13 cellular contexts compared by ENCODE assay signal in genomic region chr11:74269161-74269809, GRCh38. TPM values are rescaled to one million over a fixed set of nuclear protein-coding genes. Genes with fewer than 3 reads are reported as not detected.
DNase-seq lines count a peak whose midpoint lies in the region; ATAC-seq and TF ChIP-seq lines count a peak whose summit lies in the region.
"Had no signal": no experiment of that assay in that cellular context is flagged by ENCODE, and none has a peak within 500 bp of the region (broad histone marks: within the 10 kb centered on the region; RNA-seq: fewer than 3 reads in every experiment).

No MANE protein-coding gene starts in this region.

- H3K27me3 ChIP-seq in right atrium auricular region (no peaks in the 10 kb centered on the region), transverse colon (no peaks in the 10 kb centered on the region), esophagus squamous epithelium (peaks cover 0 to 58% (median 2%) of the 10 kb centered on the region in 4 donors)
- H3K27me3 ChIP-seq: sigmoid colon had no signal

- peak overlapping the region in 1 of 2 donors; percentile 4 for H3K4me3 Mint-ChIP-seq in stimulated activated naive CD8-positive, alpha-beta T cell treated with anti-CD3 and anti-CD28 coated beads, Interleukin-15, amount 100 ng/mL, for 72 hours

- in situ Hi-C loops in transverse colon (cut with MboI; ENCODE audit: low pct_ligation_motif_present in 1 of 4, low pct_unique_long_range_greater_than_20kb in 1 of 4, low sequenced_read_pairs in 3 of 4), result loop anchor here in 1 of 4 donors (25.0 kb wide), 1 partner anchor 293 kb away; no protein-coding TSS in a partner anchor

- ATAC-seq in left cardiac atrium, result peak; percentile 50 to 69
- peak; percentile 85 for ATAC-seq in stimulated activated naive CD8-positive, alpha-beta T cell treated with anti-CD3 and anti-CD28 coated beads, Interleukin-15, amount 100 ng/mL, for 72 hours
- ATAC-seq in SK-N-SH treated with all-trans-retinoic acid at 6 μM for 48 hours, result no peak

- no peak overlapping the region for H3K27ac ChIP-seq in right atrium auricular region
- no peak overlapping the region for H3K27ac ChIP-seq in transverse colon
- H3K27ac ChIP-seq in esophagus squamous epithelium, result no peak overlapping the region
- H3K27ac ChIP-seq: epithelial cell of prostate, HL-60, sigmoid colon had no signal

- intact Hi-C loops in left cardiac atrium (cut with DNase I) (no loop called here), transverse colon (cut with DNase I; ENCODE audit: low total_unique reads) (no loop called here), esophagus squamous epithelium (cut with DNase I) (no loop called here)

- H3K27ac Mint-ChIP-seq in stimulated activated naive CD8-positive, alpha-beta T cell treated with anti-CD3 and anti-CD28 coated beads, Interleukin-15, amount 100 ng/mL, for 72 hours, result no peak overlapping the region

- WGBS in transverse colon (ENCODE audit: low coverage in 1 of 2), 2 donors, result 50 to 56% methylated on average over 3 to 11 of the region's 11 CpGs
- WGBS in esophagus squamous epithelium, 2 donors, result 41 to 47% methylated on average over 10 to 11 of the region's 11 CpGs

- H3K4me3 ChIP-seq in right atrium auricular region, result no peak overlapping the region
- H3K4me3 ChIP-seq in transverse colon, result no peak overlapping the region
- no peak overlapping the region for H3K4me3 ChIP-seq in esophagus squamous epithelium
- H3K4me3 ChIP-seq: sigmoid colon had no signal

- no peaks in the 10 kb centered on the region for H3K9me3 ChIP-seq in right atrium auricular region
- H3K9me3 ChIP-seq in transverse colon, result no peaks in the 10 kb centered on the region
- H3K9me3 ChIP-seq in esophagus squamous epithelium, result no peaks in the 10 kb centered on the region
- H3K9me3 ChIP-seq: sigmoid colon had no signal

- no peaks in the 10 kb centered on the region for H3K27me3 Mint-ChIP-seq in stimulated activated naive CD8-positive, alpha-beta T cell treated with anti-CD3 and anti-CD28 coated beads, Interleukin-15, amount 100 ng/mL, for 72 hours

- H3K4me1 ChIP-seq in right atrium auricular region (no peaks in the 10 kb centered on the region), transverse colon (no peaks in the 10 kb centered on the region), esophagus squamous epithelium (peaks cover 0 to 9% (median 0%) of the 10 kb centered on the region in 3 donors)

- no peak for TF ChIP-seq EP300 in transverse colon (IDR thresholded peaks at IDR 0.05; ENCODE audit: low read depth)

- no peaks in the 10 kb centered on the region for H3K9me3 Mint-ChIP-seq in stimulated activated naive CD8-positive, alpha-beta T cell treated with anti-CD3 and anti-CD28 coated beads, Interleukin-15, amount 100 ng/mL, for 72 hours

- peaks cover 21% of the 10 kb centered on the region for H3K4me1 Mint-ChIP-seq in stimulated activated naive CD8-positive, alpha-beta T cell treated with anti-CD3 and anti-CD28 coated beads, Interleukin-15, amount 100 ng/mL, for 72 hours

- TF ChIP-seq POLR2A in transverse colon (IDR thresholded peaks at IDR 0.05) (no peak), esophagus squamous epithelium (IDR thresholded peaks at IDR 0.05) (no peak)

- H3K36me3 ChIP-seq in right atrium auricular region (no peaks in the 10 kb centered on the region), transverse colon (no peaks in the 10 kb centered on the region), esophagus squamous epithelium (no peaks in the 10 kb centered on the region)
- H3K36me3 ChIP-seq: sigmoid colon had no signal

- DNase-seq in left cardiac atrium (no peak), right atrium auricular region (ENCODE audit: low spot score) (no peak), RPMI8226 (peak; percentile 9), fibroblast of peridontal ligament (ENCODE audit: extremely low read depth) (peak; percentile 72), transverse colon (no peak), esophagus squamous epithelium (lab: John Stamatoyannopoulos, UW) (no peak)
- DNase-seq in stimulated activated naive CD8-positive, alpha-beta T cell treated with anti-CD3 and anti-CD28 coated beads, Interleukin-15, amount 100 ng/mL, for 72 hours, result peak; percentile 20 to 26
- DNase-seq: activated CD8-positive, alpha-beta memory T cell treated with anti-CD3 and anti-CD28 coated beads for 24 hours; NCI-H146; sigmoid colon had no signal

- no peak for TF ChIP-seq CTCF in right atrium auricular region (IDR thresholded peaks at IDR 0.05)
- TF ChIP-seq CTCF in transverse colon (IDR thresholded peaks at IDR 0.05), result no peak
- no peak for TF ChIP-seq CTCF in esophagus squamous epithelium (IDR thresholded peaks at IDR 0.05)

TF ChIP-seq in SK-N-SH treated with all-trans-retinoic acid at 6 μM for 48 hours, 23 proteins besides CTCF, POLR2A, EP300 and RAD21:
- TF ChIP-seq CREB5 (CRISPR knock-in tag; IDR thresholded peaks at IDR 0.05; ENCODE audit: low read depth), result no peak
- no peak for TF ChIP-seq GLIS3 (CRISPR knock-in tag; IDR thresholded peaks at IDR 0.05)
- TF ChIP-seq ZNF70 (CRISPR knock-in tag; IDR thresholded peaks at IDR 0.05), result no peak
- TF ChIP-seq PPARA (CRISPR knock-in tag; IDR thresholded peaks at IDR 0.05; ENCODE audit: borderline replicate concordance), result no peak
- no peak for TF ChIP-seq ISL1 (CRISPR knock-in tag; IDR thresholded peaks at IDR 0.05)
- TF ChIP-seq PATZ1 (CRISPR knock-in tag; IDR thresholded peaks at IDR 0.05; ENCODE audit: borderline replicate concordance), result no peak
- no peak for TF ChIP-seq ZNF8 (CRISPR knock-in tag; IDR thresholded peaks at IDR 0.05)
- TF ChIP-seq OSR1 (CRISPR knock-in tag; IDR thresholded peaks at IDR 0.05), result no peak
- no peak for TF ChIP-seq ZNF565 (CRISPR knock-in tag; conservative IDR thresholded peaks at IDR 0.05; ENCODE audit: low read depth)

RNA-seq across cellular contexts. Expression of gene P4HA3, which starts 42.2 kb away (rescaled TPM):
- under 1 TPM; 0.31 to 0.38 TPM for total RNA-seq in left cardiac atrium
- total RNA-seq in right atrium auricular region, result under 1 TPM in 1 of 2 donors, not detected in 1; 0.75 TPM
- total RNA-seq in transverse colon, result under 1 TPM in 3 of 4 donors, not detected in 1; 0.27 to 0.64 (median 0.40) TPM
- under 1 TPM in 1 of 4 donors, not detected in 3; 0.19 TPM for total RNA-seq in esophagus squamous epithelium

Comparison
In these comparisons a context has a peak if more than half of its experiments do, and no peak if none do; other contexts are left out.
1. DNase-seq: peak in RPMI8226 (single experiment), fibroblast of peridontal ligament (single experiment) and stimulated activated naive CD8-positive, alpha-beta T cell treated with anti-CD3 and anti-CD28 coated beads, Interleukin-15, amount 100 ng/mL, for 72 hours (2 of 2); none in left cardiac atrium (single experiment), right atrium auricular region (single experiment), transverse colon (single experiment) and esophagus squamous epithelium (single experiment).